1 cellular context compared by ENCODE assay signal in the genomic region with DNA sequence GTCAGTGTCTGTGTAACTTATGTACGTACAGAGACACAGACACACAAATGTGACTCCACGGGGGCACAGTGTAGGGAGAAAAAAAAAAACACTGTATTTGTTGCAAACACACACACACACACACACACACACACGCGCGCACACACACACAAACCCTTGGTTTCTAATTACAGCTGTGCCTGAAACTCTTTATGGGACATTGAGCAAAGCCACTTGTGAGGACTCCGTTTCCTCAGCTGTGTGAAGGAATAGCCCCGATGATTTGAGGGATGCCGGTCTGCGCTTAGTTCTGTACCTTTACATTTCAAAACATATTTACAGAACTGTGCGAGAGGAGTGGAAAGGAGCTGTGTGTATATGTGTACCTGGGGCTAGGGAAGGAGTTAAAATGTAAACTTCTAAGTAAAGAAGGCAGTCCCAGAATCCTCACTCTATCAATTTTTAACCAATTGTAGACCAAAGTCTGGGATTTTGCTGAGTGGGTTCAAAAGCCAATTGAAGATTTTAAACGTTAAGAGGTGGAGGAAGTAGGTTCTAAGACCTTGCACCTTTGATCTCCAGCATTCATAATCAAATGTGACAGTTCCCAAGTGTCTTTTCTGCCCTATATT.
TF ChIP-seq lines count a peak whose summit lies in the region.

No MANE protein-coding gene starts in this region.

TF ChIP-seq in HepG2, 621 proteins besides CTCF, POLR2A, EP300 and RAD21 (continued from another document and continues in another):
- TF ChIP-seq ZNF792 (CRISPR knock-in tag; IDR thresholded peaks at IDR 0.05) (0 out of 2 replicates have a peak, but pooled peaks have one; percentile 8), ZNF232 (CRISPR knock-in tag; IDR thresholded peaks at IDR 0.05; ENCODE audit: borderline replicate concordance) (no peak), SOX6 (IDR thresholded peaks at IDR 0.05) (no peak), SOX6 (CRISPR knock-in tag; IDR thresholded peaks at IDR 0.05) (peak; percentile 82), ZNF790 (CRISPR knock-in tag; IDR thresholded peaks at IDR 0.05; ENCODE audit: borderline replicate concordance) (no peak), NR2C2 (CRISPR knock-in tag; IDR thresholded peaks at IDR 0.05; ENCODE audit: borderline replicate concordance) (no peak; the same call in 1 of the 2 replicates), NR1H2 (CRISPR knock-in tag; IDR thresholded peaks at IDR 0.05; ENCODE audit: borderline replicate concordance, low read depth) (no peak), ISX (CRISPR knock-in tag; conservative IDR thresholded peaks at IDR 0.05) (no peak), KLF11 (CRISPR knock-in tag; IDR thresholded peaks at IDR 0.05) (no peak), POLR2AphosphoS2 (IDR thresholded peaks at IDR 0.05; ENCODE audit: low read depth, low read length) (no peak), ZNF644 (CRISPR knock-in tag; IDR thresholded peaks at IDR 0.05; ENCODE audit: low read depth) (no peak), ETV5 (CRISPR knock-in tag; IDR thresholded peaks at IDR 0.05; ENCODE audit: borderline replicate concordance) (peak; percentile 40; the same call in 1 of the 2 replicates), ZNF713 (CRISPR knock-in tag; IDR thresholded peaks at IDR 0.05) (no peak), ZNF282 (IDR thresholded peaks at IDR 0.05; ENCODE audit: partially characterized antibody) (no peak), ZNF296 (CRISPR knock-in tag; conservative IDR thresholded peaks at IDR 0.05) (no peak), FOXA3 (CRISPR knock-in tag; IDR thresholded peaks at IDR 0.05) (peak; percentile 85), ASH2L (IDR thresholded peaks at IDR 0.05; ENCODE audit: insufficient read length, low read depth, low read length) (peak; percentile 93), ZMYM3 (CRISPR knock-in tag; IDR thresholded peaks at IDR 0.05) (0 out of 2 replicates have a peak, but pooled peaks have one; percentile 37), ZNF501 (CRISPR knock-in tag; IDR thresholded peaks at IDR 0.05) (peak; percentile 93), ZNF432 (CRISPR knock-in tag; IDR thresholded peaks at IDR 0.05; ENCODE audit: borderline replicate concordance) (no peak), ZNF598 (CRISPR knock-in tag; IDR thresholded peaks at IDR 0.05; ENCODE audit: borderline replicate concordance) (0 out of 2 replicates have a peak, but pooled peaks have one; percentile 34), MEF2D (CRISPR knock-in tag; IDR thresholded peaks at IDR 0.05) (no peak), NFYC (CRISPR knock-in tag; IDR thresholded peaks at IDR 0.05) (no peak), DNMT1 (CRISPR knock-in tag; IDR thresholded peaks at IDR 0.05) (no peak), ZNF550 (CRISPR knock-in tag; IDR thresholded peaks at IDR 0.05; ENCODE audit: borderline replicate concordance) (no peak), CC2D1A (CRISPR knock-in tag; IDR thresholded peaks at IDR 0.05) (no peak), NFIB (CRISPR knock-in tag; IDR thresholded peaks at IDR 0.05; ENCODE audit: borderline replicate concordance) (no peak), SP4 (CRISPR knock-in tag; IDR thresholded peaks at IDR 0.05) (0 out of 2 replicates have a peak, but pooled peaks have one; percentile 36), NR3C1 (CRISPR knock-in tag; IDR thresholded peaks at IDR 0.05) (no peak)
- TF ChIP-seq, protein P1, sequence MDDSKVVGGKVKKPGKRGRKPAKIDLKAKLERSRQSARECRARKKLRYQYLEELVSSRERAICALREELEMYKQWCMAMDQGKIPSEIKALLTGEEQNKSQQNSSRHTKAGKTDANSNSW (CRISPR knock-in tag; IDR thresholded peaks at IDR 0.05; ENCODE audit: borderline replicate concordance): no peak
- TF ChIP-seq, protein P2, sequence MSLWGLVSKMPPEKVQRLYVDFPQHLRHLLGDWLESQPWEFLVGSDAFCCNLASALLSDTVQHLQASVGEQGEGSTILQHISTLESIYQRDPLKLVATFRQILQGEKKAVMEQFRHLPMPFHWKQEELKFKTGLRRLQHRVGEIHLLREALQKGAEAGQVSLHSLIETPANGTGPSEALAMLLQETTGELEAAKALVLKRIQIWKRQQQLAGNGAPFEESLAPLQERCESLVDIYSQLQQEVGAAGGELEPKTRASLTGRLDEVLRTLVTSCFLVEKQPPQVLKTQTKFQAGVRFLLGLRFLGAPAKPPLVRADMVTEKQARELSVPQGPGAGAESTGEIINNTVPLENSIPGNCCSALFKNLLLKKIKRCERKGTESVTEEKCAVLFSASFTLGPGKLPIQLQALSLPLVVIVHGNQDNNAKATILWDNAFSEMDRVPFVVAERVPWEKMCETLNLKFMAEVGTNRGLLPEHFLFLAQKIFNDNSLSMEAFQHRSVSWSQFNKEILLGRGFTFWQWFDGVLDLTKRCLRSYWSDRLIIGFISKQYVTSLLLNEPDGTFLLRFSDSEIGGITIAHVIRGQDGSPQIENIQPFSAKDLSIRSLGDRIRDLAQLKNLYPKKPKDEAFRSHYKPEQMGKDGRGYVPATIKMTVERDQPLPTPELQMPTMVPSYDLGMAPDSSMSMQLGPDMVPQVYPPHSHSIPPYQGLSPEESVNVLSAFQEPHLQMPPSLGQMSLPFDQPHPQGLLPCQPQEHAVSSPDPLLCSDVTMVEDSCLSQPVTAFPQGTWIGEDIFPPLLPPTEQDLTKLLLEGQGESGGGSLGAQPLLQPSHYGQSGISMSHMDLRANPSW (CRISPR knock-in tag; IDR thresholded peaks at IDR 0.05; ENCODE audit: borderline replicate concordance): peak; percentile 64; the same call in 1 of the 2 replicates
- TF ChIP-seq, protein P3, sequence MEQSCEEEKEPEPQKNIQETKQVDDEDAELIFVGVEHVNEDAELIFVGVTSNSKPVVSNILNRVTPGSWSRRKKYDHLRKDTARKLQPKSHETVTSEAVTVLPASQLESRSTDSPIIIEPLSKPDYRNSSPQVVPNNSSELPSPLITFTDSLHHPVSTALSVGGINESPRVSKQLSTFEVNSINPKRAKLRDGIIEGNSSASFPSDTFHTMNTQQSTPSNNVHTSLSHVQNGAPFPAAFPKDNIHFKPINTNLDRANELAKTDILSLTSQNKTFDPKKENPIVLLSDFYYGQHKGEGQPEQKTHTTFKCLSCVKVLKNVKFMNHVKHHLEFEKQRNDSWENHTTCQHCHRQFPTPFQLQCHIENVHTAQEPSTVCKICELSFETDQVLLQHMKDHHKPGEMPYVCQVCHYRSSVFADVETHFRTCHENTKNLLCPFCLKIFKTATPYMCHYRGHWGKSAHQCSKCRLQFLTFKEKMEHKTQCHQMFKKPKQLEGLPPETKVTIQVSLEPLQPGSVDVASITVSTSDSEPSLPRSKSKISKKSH (CRISPR knock-in tag; IDR thresholded peaks at IDR 0.05; ENCODE audit: borderline replicate concordance): no peak
- TF ChIP-seq, protein P4, sequence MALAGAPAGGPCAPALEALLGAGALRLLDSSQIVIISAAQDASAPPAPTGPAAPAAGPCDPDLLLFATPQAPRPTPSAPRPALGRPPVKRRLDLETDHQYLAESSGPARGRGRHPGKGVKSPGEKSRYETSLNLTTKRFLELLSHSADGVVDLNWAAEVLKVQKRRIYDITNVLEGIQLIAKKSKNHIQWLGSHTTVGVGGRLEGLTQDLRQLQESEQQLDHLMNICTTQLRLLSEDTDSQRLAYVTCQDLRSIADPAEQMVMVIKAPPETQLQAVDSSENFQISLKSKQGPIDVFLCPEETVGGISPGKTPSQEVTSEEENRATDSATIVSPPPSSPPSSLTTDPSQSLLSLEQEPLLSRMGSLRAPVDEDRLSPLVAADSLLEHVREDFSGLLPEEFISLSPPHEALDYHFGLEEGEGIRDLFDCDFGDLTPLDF (CRISPR knock-in tag; IDR thresholded peaks at IDR 0.05): 0 out of 2 replicates have a peak, but pooled peaks have one; percentile 40
- TF ChIP-seq, protein P5, sequence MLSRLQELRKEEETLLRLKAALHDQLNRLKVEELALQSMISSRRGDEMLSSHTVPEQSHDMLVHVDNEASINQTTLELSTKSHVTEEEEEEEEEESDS (CRISPR knock-in tag; IDR thresholded peaks at IDR 0.05; ENCODE audit: borderline replicate concordance): peak; percentile 79; the same call in 1 of the 2 replicates
- TF ChIP-seq, protein P6, sequence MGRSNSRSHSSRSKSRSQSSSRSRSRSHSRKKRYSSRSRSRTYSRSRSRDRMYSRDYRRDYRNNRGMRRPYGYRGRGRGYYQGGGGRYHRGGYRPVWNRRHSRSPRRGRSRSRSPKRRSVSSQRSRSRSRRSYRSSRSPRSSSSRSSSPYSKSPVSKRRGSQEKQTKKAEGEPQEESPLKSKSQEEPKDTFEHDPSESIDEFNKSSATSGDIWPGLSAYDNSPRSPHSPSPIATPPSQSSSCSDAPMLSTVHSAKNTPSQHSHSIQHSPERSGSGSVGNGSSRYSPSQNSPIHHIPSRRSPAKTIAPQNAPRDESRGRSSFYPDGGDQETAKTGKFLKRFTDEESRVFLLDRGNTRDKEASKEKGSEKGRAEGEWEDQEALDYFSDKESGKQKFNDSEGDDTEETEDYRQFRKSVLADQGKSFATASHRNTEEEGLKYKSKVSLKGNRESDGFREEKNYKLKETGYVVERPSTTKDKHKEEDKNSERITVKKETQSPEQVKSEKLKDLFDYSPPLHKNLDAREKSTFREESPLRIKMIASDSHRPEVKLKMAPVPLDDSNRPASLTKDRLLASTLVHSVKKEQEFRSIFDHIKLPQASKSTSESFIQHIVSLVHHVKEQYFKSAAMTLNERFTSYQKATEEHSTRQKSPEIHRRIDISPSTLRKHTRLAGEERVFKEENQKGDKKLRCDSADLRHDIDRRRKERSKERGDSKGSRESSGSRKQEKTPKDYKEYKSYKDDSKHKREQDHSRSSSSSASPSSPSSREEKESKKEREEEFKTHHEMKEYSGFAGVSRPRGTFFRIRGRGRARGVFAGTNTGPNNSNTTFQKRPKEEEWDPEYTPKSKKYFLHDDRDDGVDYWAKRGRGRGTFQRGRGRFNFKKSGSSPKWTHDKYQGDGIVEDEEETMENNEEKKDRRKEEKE (IDR thresholded peaks at IDR 0.05): no peak
- TF ChIP-seq, protein P7, sequence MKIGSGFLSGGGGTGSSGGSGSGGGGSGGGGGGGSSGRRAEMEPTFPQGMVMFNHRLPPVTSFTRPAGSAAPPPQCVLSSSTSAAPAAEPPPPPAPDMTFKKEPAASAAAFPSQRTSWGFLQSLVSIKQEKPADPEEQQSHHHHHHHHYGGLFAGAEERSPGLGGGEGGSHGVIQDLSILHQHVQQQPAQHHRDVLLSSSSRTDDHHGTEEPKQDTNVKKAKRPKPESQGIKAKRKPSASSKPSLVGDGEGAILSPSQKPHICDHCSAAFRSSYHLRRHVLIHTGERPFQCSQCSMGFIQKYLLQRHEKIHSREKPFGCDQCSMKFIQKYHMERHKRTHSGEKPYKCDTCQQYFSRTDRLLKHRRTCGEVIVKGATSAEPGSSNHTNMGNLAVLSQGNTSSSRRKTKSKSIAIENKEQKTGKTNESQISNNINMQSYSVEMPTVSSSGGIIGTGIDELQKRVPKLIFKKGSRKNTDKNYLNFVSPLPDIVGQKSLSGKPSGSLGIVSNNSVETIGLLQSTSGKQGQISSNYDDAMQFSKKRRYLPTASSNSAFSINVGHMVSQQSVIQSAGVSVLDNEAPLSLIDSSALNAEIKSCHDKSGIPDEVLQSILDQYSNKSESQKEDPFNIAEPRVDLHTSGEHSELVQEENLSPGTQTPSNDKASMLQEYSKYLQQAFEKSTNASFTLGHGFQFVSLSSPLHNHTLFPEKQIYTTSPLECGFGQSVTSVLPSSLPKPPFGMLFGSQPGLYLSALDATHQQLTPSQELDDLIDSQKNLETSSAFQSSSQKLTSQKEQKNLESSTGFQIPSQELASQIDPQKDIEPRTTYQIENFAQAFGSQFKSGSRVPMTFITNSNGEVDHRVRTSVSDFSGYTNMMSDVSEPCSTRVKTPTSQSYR (CRISPR knock-in tag; IDR thresholded peaks at IDR 0.05; ENCODE audit: borderline replicate concordance): no peak
- TF ChIP-seq, protein P8, sequence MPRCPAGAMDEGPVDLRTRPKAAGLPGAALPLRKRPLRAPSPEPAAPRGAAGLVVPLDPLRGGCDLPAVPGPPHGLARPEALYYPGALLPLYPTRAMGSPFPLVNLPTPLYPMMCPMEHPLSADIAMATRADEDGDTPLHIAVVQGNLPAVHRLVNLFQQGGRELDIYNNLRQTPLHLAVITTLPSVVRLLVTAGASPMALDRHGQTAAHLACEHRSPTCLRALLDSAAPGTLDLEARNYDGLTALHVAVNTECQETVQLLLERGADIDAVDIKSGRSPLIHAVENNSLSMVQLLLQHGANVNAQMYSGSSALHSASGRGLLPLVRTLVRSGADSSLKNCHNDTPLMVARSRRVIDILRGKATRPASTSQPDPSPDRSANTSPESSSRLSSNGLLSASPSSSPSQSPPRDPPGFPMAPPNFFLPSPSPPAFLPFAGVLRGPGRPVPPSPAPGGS (CRISPR knock-in tag; IDR thresholded peaks at IDR 0.05): peak; percentile 32; the same call in 1 of the 2 replicates
- TF ChIP-seq, protein P9, sequence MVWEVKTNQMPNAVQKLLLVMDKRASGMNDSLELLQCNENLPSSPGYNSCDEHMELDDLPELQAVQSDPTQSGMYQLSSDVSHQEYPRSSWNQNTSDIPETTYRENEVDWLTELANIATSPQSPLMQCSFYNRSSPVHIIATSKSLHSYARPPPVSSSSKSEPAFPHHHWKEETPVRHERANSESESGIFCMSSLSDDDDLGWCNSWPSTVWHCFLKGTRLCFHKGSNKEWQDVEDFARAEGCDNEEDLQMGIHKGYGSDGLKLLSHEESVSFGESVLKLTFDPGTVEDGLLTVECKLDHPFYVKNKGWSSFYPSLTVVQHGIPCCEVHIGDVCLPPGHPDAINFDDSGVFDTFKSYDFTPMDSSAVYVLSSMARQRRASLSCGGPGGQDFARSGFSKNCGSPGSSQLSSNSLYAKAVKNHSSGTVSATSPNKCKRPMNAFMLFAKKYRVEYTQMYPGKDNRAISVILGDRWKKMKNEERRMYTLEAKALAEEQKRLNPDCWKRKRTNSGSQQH (CRISPR knock-in tag; IDR thresholded peaks at IDR 0.05; ENCODE audit: low read depth): no peak
- TF ChIP-seq, protein P10, sequence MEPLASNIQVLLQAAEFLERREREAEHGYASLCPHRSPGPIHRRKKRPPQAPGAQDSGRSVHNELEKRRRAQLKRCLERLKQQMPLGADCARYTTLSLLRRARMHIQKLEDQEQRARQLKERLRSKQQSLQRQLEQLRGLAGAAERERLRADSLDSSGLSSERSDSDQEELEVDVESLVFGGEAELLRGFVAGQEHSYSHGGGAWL (CRISPR knock-in tag; IDR thresholded peaks at IDR 0.05): no peak
- TF ChIP-seq, protein P11, sequence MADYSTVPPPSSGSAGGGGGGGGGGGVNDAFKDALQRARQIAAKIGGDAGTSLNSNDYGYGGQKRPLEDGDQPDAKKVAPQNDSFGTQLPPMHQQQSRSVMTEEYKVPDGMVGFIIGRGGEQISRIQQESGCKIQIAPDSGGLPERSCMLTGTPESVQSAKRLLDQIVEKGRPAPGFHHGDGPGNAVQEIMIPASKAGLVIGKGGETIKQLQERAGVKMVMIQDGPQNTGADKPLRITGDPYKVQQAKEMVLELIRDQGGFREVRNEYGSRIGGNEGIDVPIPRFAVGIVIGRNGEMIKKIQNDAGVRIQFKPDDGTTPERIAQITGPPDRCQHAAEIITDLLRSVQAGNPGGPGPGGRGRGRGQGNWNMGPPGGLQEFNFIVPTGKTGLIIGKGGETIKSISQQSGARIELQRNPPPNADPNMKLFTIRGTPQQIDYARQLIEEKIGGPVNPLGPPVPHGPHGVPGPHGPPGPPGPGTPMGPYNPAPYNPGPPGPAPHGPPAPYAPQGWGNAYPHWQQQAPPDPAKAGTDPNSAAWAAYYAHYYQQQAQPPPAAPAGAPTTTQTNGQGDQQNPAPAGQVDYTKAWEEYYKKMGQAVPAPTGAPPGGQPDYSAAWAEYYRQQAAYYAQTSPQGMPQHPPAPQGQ (CRISPR knock-in tag; IDR thresholded peaks at IDR 0.05; ENCODE audit: borderline replicate concordance): no peak; the same call in 1 of the 2 replicates
